Comparison of ENCODE assay signal across 8 cellular contexts in genomic region chr12:89384050-89384749, GRCh38. TPM values are rescaled to one million over a fixed set of nuclear protein-coding genes. Genes with fewer than 3 reads are reported as not detected.
A peak's percentile ranks its signal among the peaks of the same experiment; 100 is the strongest.
DNase-seq lines count a peak whose midpoint lies in the region; ATAC-seq and TF ChIP-seq lines count a peak whose summit lies in the region.

No MANE protein-coding gene starts in this region.

- H3K4me3 ChIP-seq in psoas muscle: no peak overlapping the region

- peaks cover 9% of the 10 kb centered on the region for H3K4me1 ChIP-seq in psoas muscle

- 30 to 42% (median 34%) methylated on average over 8 of the region's 8 CpGs for WGBS in psoas muscle, 3 donors

- no peaks in the 10 kb centered on the region for H3K27me3 ChIP-seq in psoas muscle (ENCODE audit: insufficient read depth in 3 of 3, low read length in 2 of 3)

- in situ Hi-C loops in SK-MEL-5 (cut with HindIII; ENCODE audit: low pct_unique_long_range_greater_than_20kb, low sequenced_read_pairs): no loop called here

- intact Hi-C loops in psoas muscle (cut with DNase I): no loop called here

- no peaks in the 10 kb centered on the region for H3K9me3 ChIP-seq in psoas muscle

- TF ChIP-seq CTCF in psoas muscle (IDR thresholded peaks at IDR 0.05): no peak

- no peaks in the 10 kb centered on the region for H3K36me3 ChIP-seq in psoas muscle (ENCODE audit: insufficient read depth in 1 of 2, low read depth in 1 of 2)

- DNase-seq in GM04504 (ENCODE audit: low read depth): peak; percentile 91
- DNase-seq in SK-MEL-5 (ENCODE audit: low read depth, low spot score): peak; percentile 48
- peak; percentile 17 for DNase-seq in glomerular visceral epithelial cell (ENCODE audit: extremely low spot score)
- no peak for DNase-seq in psoas muscle
- DNase-seq in RKO (ENCODE audit: low spot score): no peak
- DNase-seq in stimulated activated CD4-positive, alpha-beta T cell treated with anti-CD3 and anti-CD28 coated beads, Interleukin-2, amount 100 ng/mL, for 48 hours: no peak
- DNase-seq in NCI-H1417 treated with DMSO at 0.1 percent for 48 hours (lab: John Stamatoyannopoulos, UW): no peak

- H3K27ac ChIP-seq in psoas muscle: peak overlapping the region; percentile 30

- peak in 3 of 4 donors; percentile 50 to 75 (median 66) for ATAC-seq in psoas muscle
- ATAC-seq in HG02870 (IDR thresholded peaks at IDR 0.05; ENCODE audit: unreplicated experiment): no peak

RNA-seq across cellular contexts. Expression of gene DUSP6, which starts 31.9 kb away (rescaled TPM):
- total RNA-seq in SK-MEL-5 (2014; rRNA removed; shearing (Covaris generic)): 222 and 229 TPM in 2 replicates
- polyA plus RNA-seq in SK-MEL-5 (2015; cell fraction: cytosol; rRNA removed): 176 and 208 TPM in 2 replicates
- 369 and 370 TPM in 2 replicates for polyA plus RNA-seq in SK-MEL-5 (2015; cell fraction: nucleus; rRNA removed)
- total RNA-seq in psoas muscle: 10 to 100 TPM; 10.5 to 27.0 (median 13.3) TPM
- polyA plus RNA-seq in psoas muscle: 10 to 100 TPM in 1 of 3 donors, 1 to 10 TPM in 2; 5.0 to 15.5 (median 7.1) TPM

Comparison
In these comparisons a context has a peak if more than half of its experiments do, and no peak if none do; other contexts are left out.
1. DNase-seq: peak in GM04504 (single experiment), SK-MEL-5 (single experiment) and glomerular visceral epithelial cell (single experiment); none in psoas muscle (0 of 2), RKO (single experiment), stimulated activated CD4-positive, alpha-beta T cell treated with anti-CD3 and anti-CD28 coated beads, Interleukin-2, amount 100 ng/mL, for 48 hours (0 of 2) and NCI-H1417 treated with DMSO at 0.1 percent for 48 hours (single experiment).